In genomic region chr9:126380447-126380846, GRCh38 we compare ENCODE assay signal across 29 cellular contexts. TPM values are rescaled to one million over a fixed set of nuclear protein-coding genes. Genes with fewer than 3 reads are reported as not detected.
DNase-seq lines count a peak whose midpoint lies in the region; ATAC-seq, FAIRE-seq and TF ChIP-seq lines count a peak whose summit lies in the region.
"Had no signal": no experiment of that assay in that cellular context is flagged by ENCODE, and none has a peak within 500 bp of the region (broad histone marks: within the 10 kb centered on the region; RNA-seq: fewer than 3 reads in every experiment).

No MANE protein-coding gene starts in this region.

- H3K9me3 ChIP-seq in WERI-Rb-1 (ENCODE audit: severe bottlenecking), result no peaks in the 10 kb centered on the region
- no peaks in the 10 kb centered on the region for H3K9me3 ChIP-seq in H1 (ENCODE audit: insufficient read depth in 2 of 2, low read depth in 1 of 2, low read length in 1 of 2)
- H3K9me3 ChIP-seq: BLaER1 treated with 17β-estradiol and CSF1 and Interleukin-3, amounts not matched to agents 10 nM and 100 nM; Caco-2; gastrocnemius medialis; HAP-1; left ventricle myocardium inferior; tibial artery had no signal

- no peak overlapping the region for H3K27ac ChIP-seq in GM23338 (ENCODE audit: low read depth)
- H3K27ac ChIP-seq in WERI-Rb-1, result peak overlapping the region; percentile 59
- H3K27ac ChIP-seq in H1 (ENCODE audit: low read depth, low read length), result no peak overlapping the region
- H3K27ac ChIP-seq: BLaER1 treated with 17β-estradiol and CSF1 and Interleukin-3, amounts not matched to agents 10 nM and 100 nM; gastrocnemius medialis; hepatocyte; left ventricle myocardium inferior; tibial artery had no signal

- H2BK20ac ChIP-seq in H1 (ENCODE audit: low read length), result no peak overlapping the region

- no peak overlapping the region for H4K5ac ChIP-seq in H1 (ENCODE audit: insufficient read length, low read depth, low read length)

- H4K91ac ChIP-seq in H1 (replicated peaks; ENCODE audit: insufficient read length, low read length), result no peak overlapping the region

- FAIRE-seq in H1 (lab: Jason Lieb, UNC), result no peak

- H3K79me2 ChIP-seq in GM23338 (replicated peaks; ENCODE audit: insufficient read depth) (no peaks in the 10 kb centered on the region), H1 (ENCODE audit: control insufficient read depth in 1 of 2, insufficient read depth in 2 of 2, low read length in 2 of 2) (no peaks in the 10 kb centered on the region)

- DNase-seq in GM23338 (ENCODE audit: low spot score) (peak; percentile 41), WERI-Rb-1 (peak; percentile 70), H1 (ENCODE audit: low read depth in 1 of 2, low spot score in 2 of 2) (no peak), sciatic nerve (ENCODE audit: low spot score) (peak; percentile 23), mesenteric fat pad (ENCODE audit: low spot score) (no peak), HCEC 1CT (no peak), NCI-H2196 (lab: John Stamatoyannopoulos, UW; ENCODE audit: unreplicated experiment) (no peak)
- DNase-seq: activated CD8-positive, alpha-beta memory T cell treated with anti-CD3 and anti-CD28 coated beads, Interleukin-2, amount 50 U/mL, for 48 hours; anterior cingulate cortex; Caco-2; DMS79; gastrocnemius medialis; GDM1; left ventricle myocardium inferior; MM.1S; naive thymus-derived CD4-positive, alpha-beta T cell; NCI-H2029 treated with DMSO at 0.1 percent for 48 hours; NCI-H446; occipital lobe; stimulated activated naive CD8-positive, alpha-beta T cell treated with anti-CD3 and anti-CD28 coated beads, Interleukin-15, amount 100 ng/mL, for 72 hours; tibial artery had no signal

- no peak overlapping the region for H3K4ac ChIP-seq in H1 (replicated peaks; ENCODE audit: insufficient read length, low read depth, low read length)

- no peak overlapping the region for H3K18ac ChIP-seq in H1 (ENCODE audit: extremely low read depth, low read length)

- POLR2A ChIA-PET in H1 (lab: Charles Lee; ENCODE audit: partially characterized antibody), result no interaction called here

- H3K4me3 ChIP-seq in GM23338 (no peak overlapping the region), WERI-Rb-1 (ENCODE audit: low read depth, low read length) (no peak overlapping the region), H1 (ENCODE audit: extremely low read depth in 1 of 4, insufficient read depth in 2 of 4, low read depth in 3 of 4, low read length in 4 of 4) (no peak overlapping the region)
- H3K4me3 ChIP-seq: BLaER1 treated with 17β-estradiol and CSF1 and Interleukin-3, amounts not matched to agents 10 nM and 100 nM; gastrocnemius medialis; HAP-1; hepatocyte; left ventricle myocardium inferior; tibial artery had no signal

- H3K23me2 ChIP-seq in H1 (ENCODE audit: low read depth, low read length), result no peaks in the 10 kb centered on the region

- H2BK15ac ChIP-seq in H1 (ENCODE audit: low read length), result no peak overlapping the region

- H3K14ac ChIP-seq in H1 (ENCODE audit: insufficient read length), result no peak overlapping the region

- no peak overlapping the region for H4K8ac ChIP-seq in H1 (ENCODE audit: extremely low read depth, insufficient read depth, low read length)

- no peaks in the 10 kb centered on the region for H3K9me3 Mint-ChIP-seq in GM23338
- H3K9me3 Mint-ChIP-seq: activated naive CD4-positive, alpha-beta T cell treated with anti-CD3 and anti-CD28 coated beads, Interleukin-2, amount 50 U/mL, for 72 hours; activated T-helper 17 cell treated with anti-CD3 and anti-CD28 coated beads, Interleukin-2, amount 50 U/mL, for 72 hours; mesothelial cell of epicardium; naive thymus-derived CD4-positive, alpha-beta T cell; stimulated activated naive CD8-positive, alpha-beta T cell treated with anti-CD3 and anti-CD28 coated beads, Interleukin-15, amount 100 ng/mL, for 72 hours; T-helper 2 cell treated with Interferon-gamma antibody and Interleukin-4, amounts not matched to agents 5 μg/mL and 100 μg/mL, for 36 hours had no signal

- no peak for TF ChIP-seq RAD21 in H1 (IDR thresholded peaks at IDR 0.05 in 1 of 2, conservative IDR thresholded peaks at IDR 0.05 in 1 of 2; ENCODE audit: low read depth in 2 of 2, low read length in 2 of 2)

- no peak overlapping the region for H3K23ac ChIP-seq in H1 (ENCODE audit: insufficient read length)

- H3F3A ChIP-seq in GM23338 (replicated peaks; ENCODE audit: low read depth), result 0 out of 2 replicates have a peak, but pooled peaks cover 3% of the 10 kb centered on the region

- no peak overlapping the region; the same call in 1 of the 2 replicates for H3K4me2 ChIP-seq in GM23338
- no peak overlapping the region for H3K4me2 ChIP-seq in H1 (ENCODE audit: insufficient read depth in 1 of 2, low read depth in 2 of 2, low read length in 2 of 2)
- H3K4me2 ChIP-seq: hepatocyte had no signal

- H3K36me3 Mint-ChIP-seq in GM23338 (ENCODE audit: low read depth), result no peaks in the 10 kb centered on the region
- H3K36me3 Mint-ChIP-seq: activated naive CD4-positive, alpha-beta T cell treated with anti-CD3 and anti-CD28 coated beads, Interleukin-2, amount 50 U/mL, for 72 hours had no signal

- H3K27me3 ChIP-seq in GM23338 (ENCODE audit: insufficient read depth) (no peaks in the 10 kb centered on the region), WERI-Rb-1 (ENCODE audit: insufficient read depth, low read depth, severe bottlenecking) (no peaks in the 10 kb centered on the region), H1 (replicated peaks in 1 of 4; ENCODE audit: control insufficient read depth in 3 of 4, extremely low read depth in 1 of 4, insufficient read depth in 3 of 4, low read length in 3 of 4) (no peaks in the 10 kb centered on the region)
- H3K27me3 ChIP-seq: BLaER1 treated with 17β-estradiol and CSF1 and Interleukin-3, amounts not matched to agents 10 nM and 100 nM; gastrocnemius medialis; hepatocyte; tibial artery had no signal

- 78% methylated on average over 10 of the region's 10 CpGs; no CpG with 5 or more reads in 1 of the 2 experiments for WGBS in H1 (ENCODE audit: extremely low coverage in 1 of 2, insufficient coverage in 1 of 2, insufficient read length in 1 of 2, insufficient replicate concordance in 2 of 2, low coverage in 1 of 2, low lambda C conversion rate in 2 of 2, missing lambda C conversion rate in 1 of 2), 2 experiments

- H3K9ac ChIP-seq in H1 (replicated peaks in 1 of 4; ENCODE audit: extremely low read depth in 1 of 4, low read depth in 3 of 4, low read length in 3 of 4), result no peak overlapping the region
- H3K9ac ChIP-seq: BLaER1 treated with 17β-estradiol and CSF1 and Interleukin-3, amounts not matched to agents 10 nM and 100 nM had no signal

- CTCF ChIA-PET in H1 (lab: Charles Lee; ENCODE audit: partially characterized antibody), result interaction anchor here (1.1 to 3.4 kb wide), 5 partner anchors 9 to 111 kb away, joined by 3 to 17 read pairs (median 4); no protein-coding TSS in a partner anchor

- H3K79me1 ChIP-seq in H1 (ENCODE audit: low read depth, low read length), result no peaks in the 10 kb centered on the region

- TF ChIP-seq POLR2A in H1 (IDR thresholded peaks at IDR 0.05; ENCODE audit: control extremely low read depth in 1 of 2, low read depth in 2 of 2, low read length in 2 of 2), result no peak

- no peak overlapping the region for H3K4me3 Mint-ChIP-seq in GM23338
- H3K4me3 Mint-ChIP-seq: activated T-helper 17 cell treated with anti-CD3 and anti-CD28 coated beads, Interleukin-2, amount 50 U/mL, for 72 hours; mesothelial cell of epicardium; naive thymus-derived CD4-positive, alpha-beta T cell; stimulated activated naive CD8-positive, alpha-beta T cell treated with anti-CD3 and anti-CD28 coated beads, Interleukin-15, amount 100 ng/mL, for 72 hours; T-helper 2 cell treated with Interferon-gamma antibody and Interleukin-4, amounts not matched to agents 5 μg/mL and 100 μg/mL, for 36 hours had no signal

- peak; percentile 47 for ATAC-seq in GM23338
- no peak for ATAC-seq in sciatic nerve
- ATAC-seq: activated naive CD4-positive, alpha-beta T cell treated with anti-CD3 and anti-CD28 coated beads, Interleukin-2, amount 50 U/mL, for 72 hours; activated T-helper 17 cell treated with anti-CD3 and anti-CD28 coated beads, Interleukin-2, amount 50 U/mL, for 72 hours; gastrocnemius medialis; naive thymus-derived CD4-positive, alpha-beta T cell; Right ventricle myocardium inferior; stimulated activated naive CD8-positive, alpha-beta T cell treated with anti-CD3 and anti-CD28 coated beads, Interleukin-15, amount 100 ng/mL, for 72 hours had no signal

- TF ChIP-seq EP300 in H1 (IDR thresholded peaks at IDR 0.05; ENCODE audit: borderline replicate concordance in 1 of 2, low read depth in 2 of 2, low read length in 2 of 2), result no peak

- intact Hi-C loops in sciatic nerve (cut with DNase I), result no loop called here

- H3K27ac Mint-ChIP-seq in GM23338, result no peak overlapping the region
- H3K27ac Mint-ChIP-seq: activated naive CD4-positive, alpha-beta T cell treated with anti-CD3 and anti-CD28 coated beads, Interleukin-2, amount 50 U/mL, for 72 hours; activated T-helper 17 cell treated with anti-CD3 and anti-CD28 coated beads, Interleukin-2, amount 50 U/mL, for 72 hours; mesothelial cell of epicardium; T-helper 2 cell treated with Interferon-gamma antibody and Interleukin-4, amounts not matched to agents 5 μg/mL and 100 μg/mL, for 36 hours had no signal

- no peak overlapping the region for H3K56ac ChIP-seq in H1 (replicated peaks; ENCODE audit: insufficient read length, low read depth, low read length)

- H3K4me1 ChIP-seq in GM23338 (ENCODE audit: insufficient read depth) (peaks cover 33% of the 10 kb centered on the region), H1 (replicated peaks in 1 of 4; ENCODE audit: control insufficient read depth in 3 of 4, insufficient read depth in 4 of 4, low read length in 3 of 4) (peaks cover 1 to 14% (median 12%) of the 10 kb centered on the region in 4 experiments)

- no peaks in the 10 kb centered on the region for H3K9me2 ChIP-seq in GM23338 (ENCODE audit: insufficient read depth)

- no peak overlapping the region for H2BK5ac ChIP-seq in H1 (ENCODE audit: low read depth, low read length)

- no peak overlapping the region for H2AK5ac ChIP-seq in H1 (ENCODE audit: low read depth, low read length)

- no peak overlapping the region for H2BK120ac ChIP-seq in H1 (replicated peaks; ENCODE audit: low read depth, low read length)

- H2AFZ ChIP-seq in GM23338, result peak overlapping the region; percentile 74; the same call in 1 of the 2 replicates
- no peak overlapping the region for H2AFZ ChIP-seq in H1 (ENCODE audit: low read length)
- H2AFZ ChIP-seq: hepatocyte had no signal

- H3K4me1 Mint-ChIP-seq in GM23338, result peaks cover 47% of the 10 kb centered on the region

- no peaks in the 10 kb centered on the region for H3K36me3 ChIP-seq in GM23338 (ENCODE audit: insufficient read depth)
- H3K36me3 ChIP-seq in WERI-Rb-1, result peaks cover 30% of the 10 kb centered on the region
- no peaks in the 10 kb centered on the region for H3K36me3 ChIP-seq in H1 (ENCODE audit: control insufficient read depth in 2 of 4, insufficient read depth in 4 of 4, low read length in 3 of 4)
- H3K36me3 ChIP-seq: BLaER1 treated with 17β-estradiol and CSF1 and Interleukin-3, amounts not matched to agents 10 nM and 100 nM; HAP-1 had no signal

- no peaks in the 10 kb centered on the region for H4K20me1 ChIP-seq in GM23338 (replicated peaks; ENCODE audit: insufficient read depth)
- no peaks in the 10 kb centered on the region for H4K20me1 ChIP-seq in H1 (replicated peaks in 1 of 2; ENCODE audit: control insufficient read depth in 1 of 2, insufficient read depth in 2 of 2, low read length in 2 of 2)

- TF ChIP-seq CTCF in GM23338 (conservative IDR thresholded peaks at IDR 0.05; ENCODE audit: low read depth in 2 of 2) (peak; percentile 25 to 48), WERI-Rb-1 (IDR thresholded peaks at IDR 0.05; ENCODE audit: low read depth, low read length) (peak; percentile 80), H1 (IDR thresholded peaks at IDR 0.05; ENCODE audit: control extremely low read depth in 1 of 3, insufficient read depth in 1 of 3, low read depth in 1 of 3, low read length in 3 of 3) (peak in 2 of 3 experiments; percentile 17 to 37; a peak in 3 of 4 replicates)

- peaks cover 1% of the 10 kb centered on the region for H3K27me3 Mint-ChIP-seq in GM23338 (ENCODE audit: insufficient read depth, low read depth, poor library complexity)
- H3K27me3 Mint-ChIP-seq: activated T-helper 17 cell treated with anti-CD3 and anti-CD28 coated beads, Interleukin-2, amount 50 U/mL, for 72 hours; stimulated activated naive CD8-positive, alpha-beta T cell treated with anti-CD3 and anti-CD28 coated beads, Interleukin-15, amount 100 ng/mL, for 72 hours had no signal

- no peak overlapping the region for H2BK12ac ChIP-seq in H1 (ENCODE audit: low read depth, low read length)

RNA-seq across cellular contexts. Expression of gene MVB12B, which starts 53.8 kb away (rescaled TPM):
- 4.0 and 6.6 TPM in 2 replicates for total RNA-seq in GM23338 (2014; rRNA removed; shearing (Covaris generic))
- 1.3 and 1.9 TPM in 2 replicates for polyA plus RNA-seq in GM23338 (2016; fragmentation: Nextera tagmentation; extraction: Ambion mirVana)
- total RNA-seq in H1 (2021; fragmentation: NEBNext Ultra II Directional; extraction: Animal tissue kit (Norgen Biotek cat#: 25700)), result 5.0 and 5.9 TPM in 2 replicates
- 2.6 and 3.7 TPM in 2 replicates for polyA plus RNA-seq in H1 (2011; rRNA removed)
- polyA plus RNA-seq in H1 (2011; cell fraction: cytosol; rRNA removed), result 3.0 TPM
- 5.0 TPM for polyA plus RNA-seq in H1 (2011; cell fraction: nucleus; rRNA removed)
- polyA plus RNA-seq in H1 (2012, experiment 1 of 2), result 3.1 to 4.5 TPM (median 3.4 TPM) in 4 replicates
- 3.0 TPM for polyA plus RNA-seq in H1 (2012, experiment 2 of 2)
- polyA plus RNA-seq in H1 (2013, experiment 1 of 2), result 2.8 TPM
- polyA plus RNA-seq in H1 (2013, experiment 2 of 2), result 2.6 TPM
- 4.5 and 4.6 TPM in 2 replicates for polyA minus RNA-seq in H1 (2011; rRNA and poly(A)+ RNA removed)
- 6.5 TPM for polyA minus RNA-seq in H1 (2011; cell fraction: cytosol; rRNA and poly(A)+ RNA removed)
- 9.8 TPM for polyA minus RNA-seq in H1 (2011; cell fraction: nucleus; rRNA and poly(A)+ RNA removed)
- 65.7 TPM for total RNA-seq in sciatic nerve
- 22.2 TPM for total RNA-seq in mesenteric fat pad

Comparison
In these comparisons a context has a peak if more than half of its experiments do, and no peak if none do; other contexts are left out.
1. DNase-seq: peak in GM23338 (single experiment), WERI-Rb-1 (single experiment) and sciatic nerve (single experiment); none in H1 (0 of 2), mesenteric fat pad (single experiment), HCEC 1CT (single experiment) and NCI-H2196 (single experiment).
2. CTCF ChIP-seq: peak in every context shown above with its lines; median percentile 80 in WERI-Rb-1; 36 in GM23338; 27 in H1.